Comparison of ENCODE assay signal across 10 cellular contexts in the genomic region with DNA sequence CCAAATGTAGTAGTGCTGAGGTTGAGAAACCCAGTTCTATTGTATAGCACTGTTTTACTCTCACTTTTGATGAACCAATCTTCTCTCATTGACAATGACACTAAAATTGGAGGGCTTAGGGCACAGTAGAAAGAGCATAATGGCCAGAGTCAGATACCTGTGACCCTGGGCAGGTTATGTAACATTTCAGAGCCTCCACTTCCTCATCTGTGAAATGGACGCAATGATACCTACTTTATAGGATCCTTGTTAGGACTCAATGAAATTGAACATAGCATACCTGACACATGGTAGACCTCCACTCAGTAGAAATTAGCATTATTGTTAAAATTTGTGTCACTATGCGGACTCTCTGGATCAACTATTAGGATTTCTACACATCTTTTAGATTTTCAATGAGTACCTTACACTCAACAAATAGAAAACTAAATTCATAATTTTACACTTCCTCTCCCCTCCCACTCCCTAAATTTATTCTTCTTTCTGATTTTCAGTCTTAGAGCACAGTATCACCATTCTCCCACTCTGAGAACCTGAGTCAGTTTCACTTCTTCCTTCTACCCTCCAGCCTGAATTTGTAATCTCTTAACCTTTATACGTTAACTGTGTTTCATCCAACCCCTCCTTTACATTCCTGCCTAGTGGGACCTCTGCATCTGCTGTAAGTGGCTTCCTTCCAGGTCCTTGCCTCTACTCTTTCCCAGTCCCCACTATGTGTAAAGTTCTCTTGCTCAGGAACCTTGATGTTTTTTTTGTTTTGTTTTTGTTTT.
DNase-seq lines count a peak whose midpoint lies in the region; ATAC-seq, FAIRE-seq and TF ChIP-seq lines count a peak whose summit lies in the region.
"Had no signal": no experiment of that assay in that cellular context is flagged by ENCODE, and none has a peak within 500 bp of the region (broad histone marks: within the 10 kb centered on the region; RNA-seq: fewer than 3 reads in every experiment).

No MANE protein-coding gene starts in this region.

- H3K36me3 Mint-ChIP-seq in astrocyte (ENCODE audit: low read depth, unreplicated experiment) = peaks cover 41% of the 10 kb centered on the region

- FAIRE-seq in astrocyte (lab: Jason Lieb, UNC) = no peak

- DNase-seq in astrocyte (ENCODE audit: low read depth) (no peak), SJCRH30 (no peak), kidney tubule cell (ENCODE audit: low spot score) (no peak), substantia nigra (lab: John Stamatoyannopoulos, UW) (no peak)
- DNase-seq: psoas muscle, stomach had no signal

- H3K4me2 ChIP-seq in astrocyte (ENCODE audit: low read length) = no peak overlapping the region

- H3K27me3 Mint-ChIP-seq in astrocyte (ENCODE audit: low read depth, unreplicated experiment) = no peaks in the 10 kb centered on the region

- H3K9me3 ChIP-seq in astrocyte (ENCODE audit: insufficient read depth, low read depth, low read length) = no peaks in the 10 kb centered on the region
- H3K9me3 ChIP-seq in SJCRH30 (replicated peaks) = no peaks in the 10 kb centered on the region
- H3K9me3 ChIP-seq: psoas muscle, stomach had no signal

- H3K4me1 ChIP-seq in astrocyte (ENCODE audit: insufficient read depth, low read length) = peaks cover 36% of the 10 kb centered on the region
- peaks cover 45% of the 10 kb centered on the region for H3K4me1 ChIP-seq in SJCRH30
- H3K4me1 ChIP-seq: psoas muscle had no signal

- TF ChIP-seq POLR2A in GM18505 (IDR thresholded peaks at IDR 0.05; ENCODE audit: borderline replicate concordance, extremely low read depth, insufficient read depth, insufficient read length) = no peak

- H3K36me3 ChIP-seq in astrocyte (ENCODE audit: insufficient read depth, low read length) (peaks cover 49% of the 10 kb centered on the region), SJCRH30 (no peaks in the 10 kb centered on the region)

- no peak overlapping the region for H2AFZ ChIP-seq in astrocyte (ENCODE audit: low read depth, low read length)

- peak overlapping the region; percentile 86 for H3K27ac ChIP-seq in astrocyte (ENCODE audit: low read depth, low read length)
- H3K27ac ChIP-seq in SJCRH30 = no peak overlapping the region
- H3K27ac ChIP-seq in substantia nigra (ENCODE audit: low read depth, low read length, poor library complexity, severe bottlenecking) = no peak overlapping the region
- H3K27ac ChIP-seq: psoas muscle, stomach had no signal

- no peaks in the 10 kb centered on the region for H3K9me3 Mint-ChIP-seq in astrocyte (ENCODE audit: unreplicated experiment)

- no peak for TF ChIP-seq CTCF in astrocyte (IDR thresholded peaks at IDR 0.05; ENCODE audit: insufficient read depth, low read depth, low read length)

- no peak overlapping the region for H3K4me3 ChIP-seq in astrocyte (ENCODE audit: insufficient read depth, low read depth, low read length)
- no peak overlapping the region for H3K4me3 ChIP-seq in SJCRH30
- H3K4me3 ChIP-seq: psoas muscle, stomach had no signal

- peaks cover 94% of the 10 kb centered on the region for H3K79me2 ChIP-seq in astrocyte (ENCODE audit: insufficient read depth, low read length)

- H3K9ac ChIP-seq in astrocyte (ENCODE audit: low read length) = peak overlapping the region; percentile 7

- peak overlapping the region; percentile 88 for H3K27ac Mint-ChIP-seq in astrocyte (ENCODE audit: unreplicated experiment)

- peaks cover 59% of the 10 kb centered on the region for H3K4me1 Mint-ChIP-seq in astrocyte (ENCODE audit: low read depth, unreplicated experiment)

- ATAC-seq in GM18505 (IDR thresholded peaks at IDR 0.05; ENCODE audit: unreplicated experiment) (peak; percentile 81), GM21360 (IDR thresholded peaks at IDR 0.05; ENCODE audit: unreplicated experiment) (peak; percentile 84), HG03342 (IDR thresholded peaks at IDR 0.05; ENCODE audit: unreplicated experiment) (peak; percentile 76), SK-N-SH treated with all-trans-retinoic acid at 6 μM for 48 hours (no peak)
- ATAC-seq: psoas muscle had no signal

- H3K27me3 ChIP-seq in astrocyte (ENCODE audit: insufficient read depth, low read length) (no peaks in the 10 kb centered on the region), SJCRH30 (no peaks in the 10 kb centered on the region)
- H3K27me3 ChIP-seq: stomach had no signal

- no peak overlapping the region for H3K4me3 Mint-ChIP-seq in astrocyte (ENCODE audit: unreplicated experiment)

- H4K20me1 ChIP-seq in astrocyte (ENCODE audit: insufficient read depth, low read length) = no peaks in the 10 kb centered on the region

TF ChIP-seq in SK-N-SH treated with all-trans-retinoic acid at 6 μM for 48 hours, 23 proteins besides CTCF, POLR2A, EP300 and RAD21 (continues in another document):
- TF ChIP-seq ZFP30 (CRISPR knock-in tag; IDR thresholded peaks at IDR 0.05) (no peak), TCF4 (CRISPR knock-in tag; IDR thresholded peaks at IDR 0.05; ENCODE audit: borderline replicate concordance) (no peak), ZNF565 (CRISPR knock-in tag; conservative IDR thresholded peaks at IDR 0.05; ENCODE audit: low read depth) (no peak), SNAI2 (CRISPR knock-in tag; IDR thresholded peaks at IDR 0.05) (no peak), TSHZ2 (CRISPR knock-in tag; IDR thresholded peaks at IDR 0.05) (no peak), PPARA (CRISPR knock-in tag; IDR thresholded peaks at IDR 0.05; ENCODE audit: borderline replicate concordance) (no peak), ZNF8 (CRISPR knock-in tag; IDR thresholded peaks at IDR 0.05) (no peak), ESRRG (CRISPR knock-in tag; IDR thresholded peaks at IDR 0.05) (no peak), CSDC2 (CRISPR knock-in tag; IDR thresholded peaks at IDR 0.05) (no peak)
- TF ChIP-seq, protein P1, sequence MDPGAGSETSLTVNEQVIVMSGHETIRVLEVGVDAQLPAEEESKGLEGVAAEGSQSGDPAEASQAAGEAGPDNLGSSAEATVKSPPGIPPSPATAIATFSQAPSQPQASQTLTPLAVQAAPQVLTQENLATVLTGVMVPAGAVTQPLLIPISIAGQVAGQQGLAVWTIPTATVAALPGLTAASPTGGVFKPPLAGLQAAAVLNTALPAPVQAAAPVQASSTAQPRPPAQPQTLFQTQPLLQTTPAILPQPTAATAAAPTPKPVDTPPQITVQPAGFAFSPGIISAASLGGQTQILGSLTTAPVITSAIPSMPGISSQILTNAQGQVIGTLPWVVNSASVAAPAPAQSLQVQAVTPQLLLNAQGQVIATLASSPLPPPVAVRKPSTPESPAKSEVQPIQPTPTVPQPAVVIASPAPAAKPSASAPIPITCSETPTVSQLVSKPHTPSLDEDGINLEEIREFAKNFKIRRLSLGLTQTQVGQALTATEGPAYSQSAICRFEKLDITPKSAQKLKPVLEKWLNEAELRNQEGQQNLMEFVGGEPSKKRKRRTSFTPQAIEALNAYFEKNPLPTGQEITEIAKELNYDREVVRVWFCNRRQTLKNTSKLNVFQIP (CRISPR knock-in tag; IDR thresholded peaks at IDR 0.05; ENCODE audit: borderline replicate concordance, low read depth) = no peak
- TF ChIP-seq, protein P2, sequence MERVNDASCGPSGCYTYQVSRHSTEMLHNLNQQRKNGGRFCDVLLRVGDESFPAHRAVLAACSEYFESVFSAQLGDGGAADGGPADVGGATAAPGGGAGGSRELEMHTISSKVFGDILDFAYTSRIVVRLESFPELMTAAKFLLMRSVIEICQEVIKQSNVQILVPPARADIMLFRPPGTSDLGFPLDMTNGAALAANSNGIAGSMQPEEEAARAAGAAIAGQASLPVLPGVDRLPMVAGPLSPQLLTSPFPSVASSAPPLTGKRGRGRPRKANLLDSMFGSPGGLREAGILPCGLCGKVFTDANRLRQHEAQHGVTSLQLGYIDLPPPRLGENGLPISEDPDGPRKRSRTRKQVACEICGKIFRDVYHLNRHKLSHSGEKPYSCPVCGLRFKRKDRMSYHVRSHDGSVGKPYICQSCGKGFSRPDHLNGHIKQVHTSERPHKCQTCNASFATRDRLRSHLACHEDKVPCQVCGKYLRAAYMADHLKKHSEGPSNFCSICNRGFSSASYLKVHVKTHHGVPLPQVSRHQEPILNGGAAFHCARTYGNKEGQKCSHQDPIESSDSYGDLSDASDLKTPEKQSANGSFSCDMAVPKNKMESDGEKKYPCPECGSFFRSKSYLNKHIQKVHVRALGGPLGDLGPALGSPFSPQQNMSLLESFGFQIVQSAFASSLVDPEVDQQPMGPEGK (CRISPR knock-in tag; IDR thresholded peaks at IDR 0.05; ENCODE audit: borderline replicate concordance) = no peak
- TF ChIP-seq, protein P3, sequence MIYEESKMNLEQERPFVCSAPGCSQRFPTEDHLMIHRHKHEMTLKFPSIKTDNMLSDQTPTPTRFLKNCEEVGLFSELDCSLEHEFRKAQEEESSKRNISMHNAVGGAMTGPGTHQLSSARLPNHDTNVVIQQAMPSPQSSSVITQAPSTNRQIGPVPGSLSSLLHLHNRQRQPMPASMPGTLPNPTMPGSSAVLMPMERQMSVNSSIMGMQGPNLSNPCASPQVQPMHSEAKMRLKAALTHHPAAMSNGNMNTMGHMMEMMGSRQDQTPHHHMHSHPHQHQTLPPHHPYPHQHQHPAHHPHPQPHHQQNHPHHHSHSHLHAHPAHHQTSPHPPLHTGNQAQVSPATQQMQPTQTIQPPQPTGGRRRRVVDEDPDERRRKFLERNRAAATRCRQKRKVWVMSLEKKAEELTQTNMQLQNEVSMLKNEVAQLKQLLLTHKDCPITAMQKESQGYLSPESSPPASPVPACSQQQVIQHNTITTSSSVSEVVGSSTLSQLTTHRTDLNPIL (CRISPR knock-in tag; IDR thresholded peaks at IDR 0.05; ENCODE audit: low read depth) = no peak
